In the genomic region with DNA sequence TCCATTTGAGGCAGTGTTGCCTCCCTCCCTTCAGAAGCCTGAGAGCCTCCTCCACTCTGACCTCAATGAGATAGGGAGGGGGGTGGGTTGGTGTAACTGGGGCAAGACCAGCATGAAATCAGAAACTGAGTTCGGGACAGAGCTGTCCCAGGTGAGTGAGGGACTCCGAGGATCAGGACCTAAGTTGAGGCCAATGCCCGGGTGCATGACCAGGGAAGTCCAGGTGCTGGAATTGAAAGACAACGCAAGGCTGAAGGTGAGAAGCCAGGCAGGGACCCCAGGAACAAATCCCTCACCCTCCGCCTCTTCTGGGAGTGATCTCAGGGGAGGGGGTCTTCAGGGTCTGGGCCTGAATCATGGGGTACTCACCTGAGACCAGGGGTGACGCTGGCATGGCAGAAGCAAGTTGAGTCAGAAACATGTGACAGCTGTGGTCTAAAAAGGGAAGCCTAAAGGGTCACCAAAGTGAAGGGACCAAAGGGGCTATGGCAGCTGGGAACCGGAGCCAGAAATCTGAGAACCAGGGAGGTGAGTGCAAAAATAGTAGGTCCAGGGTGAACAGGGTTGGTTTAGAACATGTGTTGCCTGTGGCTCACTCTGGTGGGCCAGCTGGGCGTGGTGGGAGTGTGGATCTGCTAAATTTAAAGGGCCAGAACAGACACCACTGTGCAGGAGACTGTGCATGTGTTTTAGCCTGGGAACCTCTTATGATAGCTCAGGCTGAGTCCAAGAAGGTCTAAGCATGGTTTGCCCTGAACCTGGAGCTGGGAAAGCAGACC, we compare ENCODE assay signal across 9 cellular contexts. TPM values are rescaled to one million over a fixed set of nuclear protein-coding genes. Genes with fewer than 3 reads are reported as not detected.
DNase-seq lines count a peak whose midpoint lies in the region; ATAC-seq, FAIRE-seq and TF ChIP-seq lines count a peak whose summit lies in the region.
"Had no signal": no experiment of that assay in that cellular context is flagged by ENCODE, and none has a peak within 500 bp of the region (broad histone marks: within the 10 kb centered on the region; RNA-seq: fewer than 3 reads in every experiment).

No MANE protein-coding gene starts in this region.

- POLR2A ChIA-PET in HCT116 (lab: Charles Lee) (interaction anchor here (0.8 to 4.7 kb wide), 4 partner anchors 41 to 1189 kb away, joined by 3 to 48 read pairs (median 6); a partner anchor contains a TSS), OCI-LY7 (lab: Charles Lee) (no interaction called here)

- DNase-seq in HCT116 (ENCODE audit: low read depth, low spot score) (no peak), left ventricle myocardium superior (peak; percentile 53), OCI-LY7 (ENCODE audit: low spot score) (no peak), RCC 7860 (ENCODE audit: low spot score) (no peak), AML-193 (lab: John Stamatoyannopoulos, UW) (no peak)
- no peak for DNase-seq in activated T-helper 2 cell treated with anti-CD3 and anti-CD28 coated beads, Interferon-gamma antibody, Interleukin-2, Interleukin-4, amounts not matched to agents 10 μg/mL and 5 μg/mL and 100 μg/mL, durations not matched to agents 14 hours and 24 hours and 36 hours (ENCODE audit: low spot score)
- DNase-seq: cerebellar nuclear complex had no signal

- H3K9me3 ChIP-seq in HCT116 (ENCODE audit: control insufficient read depth in 1 of 2, insufficient read depth in 1 of 2, low read depth in 1 of 2, low read length in 2 of 2): no peaks in the 10 kb centered on the region
- no peaks in the 10 kb centered on the region for H3K9me3 ChIP-seq in stomach smooth muscle (ENCODE audit: control insufficient read depth in 2 of 2, low read length in 2 of 2)
- no peaks in the 10 kb centered on the region for H3K9me3 ChIP-seq in OCI-LY7 (ENCODE audit: low read length)

- H3K9ac ChIP-seq in HCT116 (ENCODE audit: low read length) (peak overlapping the region; percentile 65), stomach smooth muscle (ENCODE audit: low read length in 2 of 2) (peak overlapping the region; percentile 81 to 82)

- peaks cover 22% of the 10 kb centered on the region for H3K4me1 Mint-ChIP-seq in activated T-helper 2 cell treated with anti-CD3 and anti-CD28 coated beads, Interferon-gamma antibody, Interleukin-2, Interleukin-4, amounts not matched to agents 10 μg/mL and 5 μg/mL and 100 μg/mL, durations not matched to agents 14 hours and 24 hours and 36 hours (ENCODE audit: low read depth)

- intact Hi-C loops in HCT116 (cut with micrococcal nuclease): no loop called here
- intact Hi-C loops in activated T-helper 2 cell treated with anti-CD3 and anti-CD28 coated beads, Interferon-gamma antibody, Interleukin-2, Interleukin-4, amounts not matched to agents 10 μg/mL and 5 μg/mL and 100 μg/mL, durations not matched to agents 14 hours and 24 hours and 36 hours (cut with micrococcal nuclease): no loop called here
- intact Hi-C loops in left ventricle myocardium superior (cut with micrococcal nuclease): no loop called here
- intact Hi-C loops in OCI-LY7 (cut with micrococcal nuclease; ENCODE audit: unreplicated experiment): no loop called here

- no peak for ATAC-seq in HCT116
- ATAC-seq in left ventricle myocardium superior: peak; percentile 58
- ATAC-seq in HG02852 (IDR thresholded peaks at IDR 0.05; ENCODE audit: unreplicated experiment): no peak

- no peaks in the 10 kb centered on the region for H3K27me3 Mint-ChIP-seq in activated T-helper 2 cell treated with anti-CD3 and anti-CD28 coated beads, Interferon-gamma antibody, Interleukin-2, Interleukin-4, amounts not matched to agents 10 μg/mL and 5 μg/mL and 100 μg/mL, durations not matched to agents 14 hours and 24 hours and 36 hours (ENCODE audit: low read depth)

- no peak overlapping the region for H2AFZ ChIP-seq in HCT116 (ENCODE audit: low read depth, low read length, poor library complexity, severe bottlenecking)
- no peak overlapping the region for H2AFZ ChIP-seq in OCI-LY7 (ENCODE audit: low read length)

- peak overlapping the region; percentile 84 for H3K27ac Mint-ChIP-seq in activated T-helper 2 cell treated with anti-CD3 and anti-CD28 coated beads, Interferon-gamma antibody, Interleukin-2, Interleukin-4, amounts not matched to agents 10 μg/mL and 5 μg/mL and 100 μg/mL, durations not matched to agents 14 hours and 24 hours and 36 hours

- H4K20me1 ChIP-seq in HCT116 (ENCODE audit: insufficient read depth): no peaks in the 10 kb centered on the region
- no peaks in the 10 kb centered on the region for H4K20me1 ChIP-seq in OCI-LY7 (ENCODE audit: insufficient read depth, low read length)

- H3K4me3 ChIP-seq in HCT116 (replicated peaks in 1 of 2; ENCODE audit: low read depth in 1 of 2, low read length in 2 of 2) (peak overlapping the region in 1 of 2 experiments; percentile 40; a peak in 2 of 4 replicates), stomach smooth muscle (ENCODE audit: low read length in 2 of 2) (peak overlapping the region; percentile 3 to 44), OCI-LY7 (ENCODE audit: low read depth, low read length, poor library complexity, severe bottlenecking) (no peak overlapping the region)

- H3K4me1 ChIP-seq in HCT116 (ENCODE audit: control insufficient read depth in 1 of 2, insufficient read depth in 2 of 2, low read length in 2 of 2): peaks cover 37 to 48% of the 10 kb centered on the region in 2 experiments
- peaks cover 41% of the 10 kb centered on the region for H3K4me1 ChIP-seq in stomach smooth muscle (ENCODE audit: control insufficient read depth, insufficient read depth, low read length)
- no peaks in the 10 kb centered on the region for H3K4me1 ChIP-seq in OCI-LY7 (ENCODE audit: insufficient read depth, low read length, poor library complexity, severe bottlenecking)

- H3K27ac ChIP-seq in HCT116 (ENCODE audit: low read depth, low read length) (peak overlapping the region; percentile 93), stomach smooth muscle (ENCODE audit: low read length) (peak overlapping the region; percentile 99), OCI-LY7 (ENCODE audit: low read depth, low read length, poor library complexity, severe bottlenecking) (no peak overlapping the region)

- TF ChIP-seq RAD21 in HCT116 (IDR thresholded peaks at IDR 0.05; ENCODE audit: low read depth): no peak

- H3K9me3 Mint-ChIP-seq in activated T-helper 2 cell treated with anti-CD3 and anti-CD28 coated beads, Interferon-gamma antibody, Interleukin-2, Interleukin-4, amounts not matched to agents 10 μg/mL and 5 μg/mL and 100 μg/mL, durations not matched to agents 14 hours and 24 hours and 36 hours: no peaks in the 10 kb centered on the region

- RAD21 ChIA-PET in HCT116 (lab: Charles Lee; ENCODE audit: low non-redundant PET in 1 of 2, low total read pairs in 2 of 2, uncharacterized antibody in 2 of 2, unreplicated experiment in 2 of 2): interaction anchor here in 1 of 2 experiments (1.1 kb wide), 1 partner anchor 9 kb away, joined by 3 read pairs; no protein-coding TSS in a partner anchor

- no peak overlapping the region for H3K4me3 Mint-ChIP-seq in activated T-helper 2 cell treated with anti-CD3 and anti-CD28 coated beads, Interferon-gamma antibody, Interleukin-2, Interleukin-4, amounts not matched to agents 10 μg/mL and 5 μg/mL and 100 μg/mL, durations not matched to agents 14 hours and 24 hours and 36 hours (ENCODE audit: low read depth)

- no peaks in the 10 kb centered on the region for H3K36me3 Mint-ChIP-seq in activated T-helper 2 cell treated with anti-CD3 and anti-CD28 coated beads, Interferon-gamma antibody, Interleukin-2, Interleukin-4, amounts not matched to agents 10 μg/mL and 5 μg/mL and 100 μg/mL, durations not matched to agents 14 hours and 24 hours and 36 hours (ENCODE audit: low read depth)

- H3K4me2 ChIP-seq in HCT116 (ENCODE audit: low read length) (peak overlapping the region; percentile 74), OCI-LY7 (ENCODE audit: low read length) (no peak overlapping the region)

- no peak for FAIRE-seq in RCC 7860 (lab: Jason Lieb, UNC)

- no peak for TF ChIP-seq POLR2A in HCT116 (IDR thresholded peaks at IDR 0.05; ENCODE audit: borderline replicate concordance, extremely low read depth, insufficient read depth, insufficient read length)

- BruUV-seq in HCT116 (replicated peaks; lab: Mats Ljungman, UMichigan): TSS peak; percentile 73
- BruUV-seq in OCI-LY7 (replicated peaks; lab: Mats Ljungman, UMichigan): no TSS peak

- H3K9me2 ChIP-seq in HCT116 (ENCODE audit: insufficient read depth) (no peaks in the 10 kb centered on the region), OCI-LY7 (ENCODE audit: insufficient read depth, low read length) (no peaks in the 10 kb centered on the region)

- H3K36me3 ChIP-seq in HCT116 (ENCODE audit: control insufficient read depth in 1 of 2, insufficient read depth in 2 of 2, low read length in 2 of 2) (no peaks in the 10 kb centered on the region), stomach smooth muscle (ENCODE audit: control insufficient read depth in 2 of 2, insufficient read depth in 2 of 2, low read length in 2 of 2) (no peaks in the 10 kb centered on the region), OCI-LY7 (ENCODE audit: insufficient read depth, low read length) (no peaks in the 10 kb centered on the region)

- H3K27me3 ChIP-seq in HCT116 (ENCODE audit: insufficient read depth, low read length): no peaks in the 10 kb centered on the region
- H3K27me3 ChIP-seq in stomach smooth muscle (ENCODE audit: control insufficient read depth in 1 of 2, insufficient read depth in 2 of 2, low read length in 2 of 2): no peaks in the 10 kb centered on the region

- CTCF ChIA-PET in HCT116 (lab: Charles Lee): interaction anchor here (1.2 to 2.0 kb wide), 4 partner anchors 20 to 129 kb away, joined by 3 to 8 read pairs (median 4); no protein-coding TSS in a partner anchor
- CTCF ChIA-PET in OCI-LY7 (lab: Charles Lee; ENCODE audit: unreplicated experiment): no interaction called here

- TF ChIP-seq CTCF in HCT116 (IDR thresholded peaks at IDR 0.05 in 2 of 3, conservative IDR thresholded peaks at IDR 0.05 in 1 of 3; ENCODE audit: borderline replicate concordance in 1 of 3, insufficient read depth in 1 of 3, low read depth in 2 of 3, low read length in 2 of 3): no peak
- TF ChIP-seq CTCF in OCI-LY7 (conservative IDR thresholded peaks at IDR 0.05; ENCODE audit: low read length): no peak

- H3K79me2 ChIP-seq in HCT116 (ENCODE audit: insufficient read depth, low read length) (no peaks in the 10 kb centered on the region), OCI-LY7 (ENCODE audit: insufficient read depth, low read depth, low read length) (no peaks in the 10 kb centered on the region)

TF ChIP-seq in HCT116, 20 proteins besides CTCF, POLR2A, EP300 and RAD21 (continues in another document):
- no peak for TF ChIP-seq EGR1 (IDR thresholded peaks at IDR 0.05; ENCODE audit: low read depth)

RNA-seq across cellular contexts. Expression of a gene that starts 41.1 kb away (rescaled TPM):
- total RNA-seq in HCT116 (2021; ENCODE audit: unreplicated experiment) (26.8 TPM), left ventricle myocardium superior (41.7 TPM), OCI-LY7 (2022) (71.9 and 86.6 TPM in 2 replicates)
- 12.7 and 16.0 TPM in 2 replicates for polyA plus RNA-seq in HCT116 (2012)
- total RNA-seq in activated T-helper 2 cell treated with anti-CD3 and anti-CD28 coated beads, Interferon-gamma antibody, Interleukin-2, Interleukin-4, amounts not matched to agents 10 μg/mL and 5 μg/mL and 100 μg/mL, durations not matched to agents 14 hours and 24 hours and 36 hours: 39.2 and 40.3 TPM in 2 replicates
- total RNA-seq in OCI-LY7 (2014; rRNA removed; shearing (Covaris generic)): 37.6 and 42.1 TPM in 2 replicates
